19 cellular contexts compared by ENCODE assay signal in the genomic region with DNA sequence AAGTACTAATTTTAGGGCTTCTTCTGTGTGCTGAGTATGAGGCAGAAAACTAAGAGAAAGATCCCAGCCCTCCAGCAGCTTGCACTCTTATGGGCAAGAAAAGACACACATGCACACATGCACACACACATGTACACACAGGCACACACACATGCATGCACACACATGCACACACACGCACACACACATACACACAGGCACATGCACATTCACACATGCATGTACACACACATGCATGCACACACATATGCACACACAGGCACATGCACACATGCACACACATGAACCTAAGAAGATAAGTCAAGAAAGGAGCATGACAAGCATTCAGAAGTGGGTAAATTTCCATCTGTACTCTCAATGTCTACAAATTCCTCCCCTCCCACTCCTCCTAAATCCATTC.
DNase-seq lines count a peak whose midpoint lies in the region; ATAC-seq, FAIRE-seq and TF ChIP-seq lines count a peak whose summit lies in the region.
"Had no signal": no experiment of that assay in that cellular context is flagged by ENCODE, and none has a peak within 500 bp of the region (broad histone marks: within the 10 kb centered on the region; RNA-seq: fewer than 3 reads in every experiment).

No MANE protein-coding gene starts in this region.

- in situ Hi-C loops in GM12878 (cut with MboI): no loop called here

- BruUV-seq in GM12878 (replicated peaks; lab: Mats Ljungman, UMichigan) (no TSS peak), Calu3 (replicated peaks; lab: Mats Ljungman, UMichigan) (no TSS peak)

- H3K18ac ChIP-seq in neuronal stem cell (ENCODE audit: low read length): no peak overlapping the region

- H2BK12ac ChIP-seq in neuronal stem cell (ENCODE audit: low read length): peak overlapping the region; percentile 5

- H2BK120ac ChIP-seq in neuronal stem cell (ENCODE audit: low read depth, low read length): no peak overlapping the region

- intact Hi-C loops in GM12878 (cut with micrococcal nuclease; ENCODE audit: unreplicated experiment) (no loop called here), Calu3 (cut with micrococcal nuclease; ENCODE audit: unreplicated experiment) (no loop called here)

- H3K4me3 ChIP-seq in HEK293 (ENCODE audit: low read depth, low read length) (no peak overlapping the region), GM12878 (no peak overlapping the region), neuronal stem cell (ENCODE audit: low read length in 2 of 2) (peak overlapping the region in 1 of 2 donors; percentile 66), BE2C (ENCODE audit: low read depth, low read length) (no peak overlapping the region)
- H3K4me3 ChIP-seq: BLaER1 had no signal

- CTCF ChIA-PET in HEK293 (lab: Yijun Ruan, JAX): no interaction called here
- CTCF ChIA-PET in GM12878 (lab: Yijun Ruan, JAX): no interaction called here
- CTCF ChIA-PET in Calu3 (lab: Charles Lee): no interaction called here

- no peak overlapping the region for H3K4ac ChIP-seq in neuronal stem cell (ENCODE audit: low read length)

- no peak for TF ChIP-seq RAD21 in GM12878 (IDR thresholded peaks at IDR 0.05; ENCODE audit: insufficient read depth, low read depth, low read length)

- ATAC-seq in GM12878 (no peak), HG03520 (IDR thresholded peaks at IDR 0.05; ENCODE audit: unreplicated experiment) (no peak)
- ATAC-seq: CD8-positive, alpha-beta T cell had no signal

- H2AK5ac ChIP-seq in neuronal stem cell (ENCODE audit: low read depth, low read length): no peak overlapping the region

- FAIRE-seq in GM12878 (lab: Jason Lieb, UNC): peak; percentile 47
- FAIRE-seq: D721Med, GM12892 had no signal

- POLR2A ChIA-PET in HEK293 (lab: Yijun Ruan, JAX): no interaction called here
- POLR2A ChIA-PET in GM12878 (lab: Charles Lee): no interaction called here

- H3K9me3 Mint-ChIP-seq in Calu3 (ENCODE audit: low read depth, unreplicated experiment): peaks cover 7% of the 10 kb centered on the region

- H3K27ac Mint-ChIP-seq in Calu3 (ENCODE audit: unreplicated experiment): no peak overlapping the region
- H3K27ac Mint-ChIP-seq: CD4-positive, CD25-positive, alpha-beta regulatory T cell; CD8-positive, alpha-beta T cell had no signal

- H3K36me3 Mint-ChIP-seq in Calu3 (ENCODE audit: insufficient read depth, unreplicated experiment): no peaks in the 10 kb centered on the region
- H3K36me3 Mint-ChIP-seq: CD4-positive, CD25-positive, alpha-beta regulatory T cell; CD8-positive, alpha-beta T cell had no signal

- H2AFZ ChIP-seq in GM12878 (ENCODE audit: control insufficient read depth, low read depth, low read length) (no peak overlapping the region), neuronal stem cell (ENCODE audit: low read length) (no peak overlapping the region)

- DNase-seq in GM12878 (ENCODE audit: low read depth, low spot score) (no peak), neuronal stem cell (ENCODE audit: low spot score) (no peak), BE2C (no peak), Calu3 (no peak)
- DNase-seq: Caco-2; CD4-positive, CD25-positive, alpha-beta regulatory T cell; CD8-positive, alpha-beta T cell; DMS 273 treated with DMSO at 0.1 percent for 48 hours; DMS79; GF-D8; GOT3; H7; HCEC 1CT had no signal

- H3K23ac ChIP-seq in neuronal stem cell (ENCODE audit: low read depth, low read length, poor library complexity): no peak overlapping the region

- no peak overlapping the region for H3K14ac ChIP-seq in neuronal stem cell (ENCODE audit: low read length)

- TF ChIP-seq POLR2A in GM12878 (IDR thresholded peaks at IDR 0.05; ENCODE audit: low read depth, low read length): no peak

- H2BK15ac ChIP-seq in neuronal stem cell (ENCODE audit: low read length): no peak overlapping the region

- H3K36me3 ChIP-seq in HEK293 (ENCODE audit: control insufficient read depth in 2 of 2, insufficient read depth in 1 of 2, low read length in 2 of 2): no peaks in the 10 kb centered on the region
- H3K36me3 ChIP-seq in GM12878 (ENCODE audit: control insufficient read depth in 2 of 2, insufficient read depth in 2 of 2, low read length in 1 of 2): no peaks in the 10 kb centered on the region
- peaks cover 0 to 2% of the 10 kb centered on the region in 2 donors for H3K36me3 ChIP-seq in neuronal stem cell (replicated peaks in 1 of 2; ENCODE audit: control insufficient read depth in 2 of 2, insufficient read depth in 2 of 2, low read length in 2 of 2)
- no peaks in the 10 kb centered on the region for H3K36me3 ChIP-seq in BE2C
- H3K36me3 ChIP-seq: BLaER1 had no signal

- TF ChIP-seq EP300 in GM12878 (IDR thresholded peaks at IDR 0.05; ENCODE audit: borderline replicate concordance in 1 of 2, control insufficient read depth in 1 of 2, low read depth in 2 of 2, low read length in 2 of 2): no peak

- TF ChIP-seq CTCF in HEK293 (tag by site-specific recombination; IDR thresholded peaks at IDR 0.05) (no peak), GM12878 (IDR thresholded peaks at IDR 0.05 in 2 of 3, conservative IDR thresholded peaks at IDR 0.05 in 1 of 3; ENCODE audit: control insufficient read depth in 2 of 3, extremely low read depth in 1 of 3, insufficient read depth in 1 of 3, low read depth in 3 of 3, low read length in 3 of 3) (no peak), BE2C (IDR thresholded peaks at IDR 0.05; ENCODE audit: low read depth, low read length) (no peak), Calu3 (IDR thresholded peaks at IDR 0.05; ENCODE audit: unreplicated experiment) (no peak)

- H4K8ac ChIP-seq in neuronal stem cell (ENCODE audit: low read depth, low read length): no peak overlapping the region

- H3K4me3 Mint-ChIP-seq in Calu3 (ENCODE audit: low read depth, unreplicated experiment): no peak overlapping the region
- H3K4me3 Mint-ChIP-seq: CD4-positive, CD25-positive, alpha-beta regulatory T cell; CD8-positive, alpha-beta T cell had no signal

- no peak overlapping the region for H2BK5ac ChIP-seq in neuronal stem cell (ENCODE audit: low read length)

- no peaks in the 10 kb centered on the region for H3K79me2 ChIP-seq in GM12878 (ENCODE audit: control insufficient read depth, insufficient read depth, low read length)

- H3K27ac ChIP-seq in HEK293 (ENCODE audit: extremely low read depth, low read depth, low read length) (no peak overlapping the region), GM12878 (ENCODE audit: control insufficient read depth, insufficient read depth) (no peak overlapping the region), neuronal stem cell (replicated peaks; ENCODE audit: low read length) (no peak overlapping the region)
- H3K27ac ChIP-seq: BLaER1, C4-2B had no signal

- H3K4me2 ChIP-seq in GM12878 (ENCODE audit: control insufficient read depth, insufficient read depth) (no peak overlapping the region), neuronal stem cell (ENCODE audit: insufficient read depth, low read length, poor library complexity, severe bottlenecking) (no peak overlapping the region)
- H3K4me2 ChIP-seq: BLaER1 had no signal

- no peaks in the 10 kb centered on the region for H3K27me3 ChIP-seq in GM12878 (replicated peaks in 1 of 2; ENCODE audit: control insufficient read depth in 2 of 2, insufficient read depth in 2 of 2, low read length in 1 of 2)
- H3K27me3 ChIP-seq in neuronal stem cell (ENCODE audit: control insufficient read depth in 3 of 3, insufficient read depth in 3 of 3, low read depth in 1 of 3, low read length in 3 of 3): peaks cover 0 to 3% (median 0%) of the 10 kb centered on the region in 3 experiments
- H3K27me3 ChIP-seq in BE2C: no peaks in the 10 kb centered on the region
- H3K27me3 ChIP-seq: BLaER1 had no signal

- H4K20me1 ChIP-seq in GM12878 (ENCODE audit: control insufficient read depth, insufficient read depth): no peaks in the 10 kb centered on the region
- H4K20me1 ChIP-seq: BLaER1 had no signal

- H3K9me3 ChIP-seq in HEK293 (ENCODE audit: control insufficient read depth, insufficient read depth, low read depth, low read length) (no peaks in the 10 kb centered on the region), GM12878 (replicated peaks; ENCODE audit: control insufficient read depth, insufficient read depth, low read length) (no peaks in the 10 kb centered on the region; the same call in 2 of the 3 replicates), neuronal stem cell (replicated peaks in 1 of 2; ENCODE audit: control insufficient read depth in 2 of 2, insufficient read depth in 1 of 2, low read depth in 1 of 2, low read length in 2 of 2) (peaks cover 0 to 5% of the 10 kb centered on the region in 2 donors), BE2C (no peaks in the 10 kb centered on the region)
- H3K9me3 ChIP-seq: Caco-2 had no signal

- no peaks in the 10 kb centered on the region for H3K79me1 ChIP-seq in neuronal stem cell (ENCODE audit: low read depth, low read length)

- H3K9ac ChIP-seq in GM12878 (ENCODE audit: control insufficient read depth, insufficient read depth, low read length) (no peak overlapping the region), neuronal stem cell (ENCODE audit: low read depth, low read length, poor library complexity) (no peak overlapping the region)
- H3K9ac ChIP-seq: BLaER1 had no signal

- H3K4me1 ChIP-seq in HEK293 (ENCODE audit: control insufficient read depth, insufficient read depth, low read length) (no peaks in the 10 kb centered on the region), GM12878 (ENCODE audit: control insufficient read depth, insufficient read depth, low read length) (no peaks in the 10 kb centered on the region), neuronal stem cell (ENCODE audit: control insufficient read depth in 2 of 2, insufficient read depth in 1 of 2, low read depth in 1 of 2, low read length in 2 of 2) (peaks cover 0 to 10% of the 10 kb centered on the region in 2 donors), BE2C (no peaks in the 10 kb centered on the region)
- H3K4me1 ChIP-seq: BLaER1 had no signal

- peaks cover 23% of the 10 kb centered on the region for H3K27me3 Mint-ChIP-seq in Calu3 (ENCODE audit: unreplicated experiment)

- WGBS in GM12878 (ENCODE audit: insufficient coverage, insufficient replicate concordance, low lambda C conversion rate, missing lambda C conversion rate): 67% methylated on average over 1 of the region's 1 CpG
- WGBS in neuronal stem cell (ENCODE audit: extremely low coverage in 2 of 2, insufficient read length in 2 of 2, insufficient replicate concordance in 1 of 2), 2 donors: no CpG with 5 or more reads among the region's 1 CpG

- SMC1A ChIA-PET in GM12878 (lab: Charles Lee; ENCODE audit: uncharacterized antibody, unreplicated experiment): no interaction called here

- H4K91ac ChIP-seq in neuronal stem cell (ENCODE audit: low read depth, low read length, poor library complexity): no peak overlapping the region

- RAD21 ChIA-PET in GM12878 (lab: Charles Lee; ENCODE audit: unreplicated experiment): no interaction called here

- H3K4me1 Mint-ChIP-seq in Calu3 (ENCODE audit: low read depth, unreplicated experiment): no peaks in the 10 kb centered on the region
- H3K4me1 Mint-ChIP-seq: CD4-positive, CD25-positive, alpha-beta regulatory T cell had no signal

TF ChIP-seq in HEK293, 187 proteins besides CTCF, POLR2A, EP300 and RAD21 (continues in another document):
- TF ChIP-seq ZNF777 (tag by site-specific recombination; IDR thresholded peaks at IDR 0.05; ENCODE audit: borderline replicate concordance): no peak

TF ChIP-seq in GM12878, 131 proteins besides CTCF, POLR2A, EP300 and RAD21 (continues in another document):
- no peak for TF ChIP-seq BRCA1 (IDR thresholded peaks at IDR 0.05; ENCODE audit: low read depth, low read length)
- no peak for TF ChIP-seq TCF12 (IDR thresholded peaks at IDR 0.05; ENCODE audit: low read depth, low read length)
